In the genomic region with DNA sequence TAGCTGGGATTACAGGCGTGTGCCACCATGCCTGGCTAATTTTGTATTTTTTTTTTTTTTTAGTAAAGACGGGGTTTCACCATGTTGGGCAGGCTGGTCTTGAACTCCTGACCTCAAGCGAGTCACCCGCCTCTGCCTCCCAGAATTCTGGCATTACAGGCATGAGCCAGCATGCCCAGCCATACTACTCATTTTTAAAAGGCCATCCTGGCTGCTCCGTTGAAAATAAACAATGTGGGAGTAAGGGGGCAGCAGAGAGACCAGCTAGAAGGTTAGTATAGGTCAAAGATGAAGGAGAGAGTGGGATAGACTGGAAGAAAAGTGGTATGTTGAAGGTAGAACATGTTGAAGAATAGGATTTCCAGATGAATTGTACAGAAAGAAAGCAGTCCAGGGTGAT, we compare ENCODE assay signal across 1 cellular context.
TF ChIP-seq lines count a peak whose summit lies in the region.

No MANE protein-coding gene starts in this region.

TF ChIP-seq in H1, 55 proteins besides CTCF, POLR2A, EP300 and RAD21:
- TF ChIP-seq CHD7 (IDR thresholded peaks at IDR 0.05; ENCODE audit: insufficient replicate concordance, low read length) (no peak), BCL11A (IDR thresholded peaks at IDR 0.05; ENCODE audit: low read depth in 2 of 2, low read length in 2 of 2) (no peak), TEAD4 (IDR thresholded peaks at IDR 0.05; ENCODE audit: low read depth, low read length) (0 out of 2 replicates have a peak, but pooled peaks have one; percentile 26), PHF8 (conservative IDR thresholded peaks at IDR 0.05; ENCODE audit: low read depth, low read length) (no peak), KDM1A (IDR thresholded peaks at IDR 0.05; ENCODE audit: borderline replicate concordance, low read length) (peak; percentile 44; the same call in 1 of the 2 replicates), BACH1 (IDR thresholded peaks at IDR 0.05; ENCODE audit: low read length) (no peak), SP1 (IDR thresholded peaks at IDR 0.05; ENCODE audit: low read depth, low read length) (no peak)
TF ChIP-seq in H1: peak in this region for 2.
